1 cellular context compared by ENCODE assay signal in genomic region chr17:81909966-81910839, GRCh38.
TF ChIP-seq lines count a peak whose summit lies in the region.

No MANE protein-coding gene starts in this region.

TF ChIP-seq in endothelial cell of umbilical vein, 7 proteins besides CTCF, POLR2A, EP300 and RAD21:
- TF ChIP-seq EZH2 (IDR thresholded peaks at IDR 0.05; ENCODE audit: borderline replicate concordance, low read depth, low read length, severe bottlenecking) = no peak
- TF ChIP-seq GATA2 (IDR thresholded peaks at IDR 0.05; ENCODE audit: insufficient read depth, insufficient read length, low read depth, low read length) = peak; percentile 41
